21 cellular contexts compared by ENCODE assay signal in genomic region chr10:103673616-103674015, GRCh38.
DNase-seq lines count a peak whose midpoint lies in the region; ATAC-seq and TF ChIP-seq lines count a peak whose summit lies in the region.
"Had no signal": no experiment of that assay in that cellular context is flagged by ENCODE, and none has a peak within 500 bp of the region (broad histone marks: within the 10 kb centered on the region; RNA-seq: fewer than 3 reads in every experiment).

No MANE protein-coding gene starts in this region.

- POLR2A ChIA-PET in RWPE1 (lab: Yijun Ruan, JAX; ENCODE audit: low non-redundant PET) = no interaction called here
- POLR2A ChIA-PET in naive thymus-derived CD8-positive, alpha-beta T cell (lab: Charles Lee) = no interaction called here

- H3K27ac Mint-ChIP-seq in naive thymus-derived CD8-positive, alpha-beta T cell = peak overlapping the region in 2 of 10 donors; percentile 29 to 59
- H3K27ac Mint-ChIP-seq in nephron progenitor cell = no peak overlapping the region

- no peak for TF ChIP-seq POLR2A in gastroesophageal sphincter (IDR thresholded peaks at IDR 0.05)

- H3K27me3 ChIP-seq in gastroesophageal sphincter (no peaks in the 10 kb centered on the region), skeletal muscle tissue (ENCODE audit: control insufficient read depth in 3 of 3, insufficient read depth in 3 of 3, low read length in 3 of 3) (no peaks in the 10 kb centered on the region)
- H3K27me3 ChIP-seq: SJSA1 had no signal

- no peaks in the 10 kb centered on the region for H3K9me3 Mint-ChIP-seq in naive thymus-derived CD8-positive, alpha-beta T cell
- no peaks in the 10 kb centered on the region for H3K9me3 Mint-ChIP-seq in nephron progenitor cell
- H3K9me3 Mint-ChIP-seq: CD8-positive, alpha-beta memory T cell had no signal

- H3K9ac ChIP-seq in skeletal muscle tissue (ENCODE audit: low read depth in 1 of 3, low read length in 3 of 3) = no peak overlapping the region

- WGBS in gastroesophageal sphincter (ENCODE audit: low coverage in 1 of 2), 2 donors = 20 to 38% methylated on average over 1 to 3 of the region's 3 CpGs

- H3K36me3 ChIP-seq in gastroesophageal sphincter = no peaks in the 10 kb centered on the region
- peaks cover 0 to 3% (median 0%) of the 10 kb centered on the region in 3 donors for H3K36me3 ChIP-seq in skeletal muscle tissue (ENCODE audit: control insufficient read depth in 3 of 3, insufficient read depth in 3 of 3, low read length in 3 of 3)
- H3K36me3 ChIP-seq: SJSA1 had no signal

- CTCF ChIA-PET in RWPE1 (lab: Yijun Ruan, JAX) = interaction anchor here (0.8 kb wide), 1 partner anchor 1021 kb away, joined by 4 read pairs; no protein-coding TSS in a partner anchor

- DNase-seq in RWPE1 (ENCODE audit: low spot score) (no peak), NK-92 (lab: John Stamatoyannopoulos, UW; ENCODE audit: unreplicated experiment) (no peak), nephron progenitor cell (no peak)
- no peak for DNase-seq in naive thymus-derived CD8-positive, alpha-beta T cell
- DNase-seq: Calu3; CD8-positive, alpha-beta memory T cell; DMS153; GOT3; HCEC 1CT; Karpas-422; MV-4-11; NCI-H1105 treated with DMSO at 0.1 percent for 48 hours; NCI-H2029 treated with DMSO at 0.1 percent for 48 hours; NCI-H226; NCI-H524; NCI-H774 had no signal

- TF ChIP-seq CTCF in RWPE1 (conservative IDR thresholded peaks at IDR 0.05; ENCODE audit: low read depth) (no peak), gastroesophageal sphincter (IDR thresholded peaks at IDR 0.05) (no peak), nephron progenitor cell (IDR thresholded peaks at IDR 0.05) (no peak)

- H3K4me1 ChIP-seq in gastroesophageal sphincter = peaks cover 2 to 67% (median 15%) of the 10 kb centered on the region in 3 donors
- peaks cover 30 to 43% (median 37%) of the 10 kb centered on the region in 3 donors for H3K4me1 ChIP-seq in skeletal muscle tissue (ENCODE audit: control insufficient read depth in 3 of 3, insufficient read depth in 3 of 3, low read length in 3 of 3)

- H3K4me3 ChIP-seq in gastroesophageal sphincter = no peak overlapping the region
- no peak overlapping the region for H3K4me3 ChIP-seq in skeletal muscle tissue (ENCODE audit: low read length in 3 of 3)
- H3K4me3 ChIP-seq: SJSA1 had no signal

- peak overlapping the region; percentile 32; the same call in 1 of the 2 replicates for H3K27ac ChIP-seq in RWPE1
- peak overlapping the region in 3 of 4 donors; percentile 7 to 36 (median 11) for H3K27ac ChIP-seq in gastroesophageal sphincter
- peak overlapping the region; percentile 40 for H3K27ac ChIP-seq in skeletal muscle tissue (ENCODE audit: low read depth, low read length)
- H3K27ac ChIP-seq: SJSA1 had no signal

- H3K9me3 ChIP-seq in gastroesophageal sphincter (no peaks in the 10 kb centered on the region), skeletal muscle tissue (ENCODE audit: control insufficient read depth in 3 of 3, low read length in 3 of 3) (no peaks in the 10 kb centered on the region)
- H3K9me3 ChIP-seq: SJSA1 had no signal

- no peak for ATAC-seq in gastroesophageal sphincter
- no peak for ATAC-seq in naive thymus-derived CD8-positive, alpha-beta T cell
- ATAC-seq in HG03045 (IDR thresholded peaks at IDR 0.05; ENCODE audit: unreplicated experiment) = no peak
- ATAC-seq: Panc1 had no signal

- no peaks in the 10 kb centered on the region for H3K36me3 Mint-ChIP-seq in naive thymus-derived CD8-positive, alpha-beta T cell
- no peaks in the 10 kb centered on the region for H3K36me3 Mint-ChIP-seq in nephron progenitor cell (ENCODE audit: low read depth)

- peaks cover 16 to 35% (median 26%) of the 10 kb centered on the region in 4 donors for H3K4me1 Mint-ChIP-seq in naive thymus-derived CD8-positive, alpha-beta T cell
- peaks cover 51% of the 10 kb centered on the region for H3K4me1 Mint-ChIP-seq in nephron progenitor cell

- TF ChIP-seq EP300 in gastroesophageal sphincter (IDR thresholded peaks at IDR 0.05) = no peak

- no peaks in the 10 kb centered on the region for H3K27me3 Mint-ChIP-seq in naive thymus-derived CD8-positive, alpha-beta T cell
- H3K27me3 Mint-ChIP-seq in nephron progenitor cell (ENCODE audit: low read depth, poor library complexity) = peaks cover 3% of the 10 kb centered on the region

- no peak overlapping the region for H3K4me3 Mint-ChIP-seq in naive thymus-derived CD8-positive, alpha-beta T cell
- H3K4me3 Mint-ChIP-seq in nephron progenitor cell = no peak overlapping the region
- H3K4me3 Mint-ChIP-seq: CD8-positive, alpha-beta memory T cell had no signal
